8 cellular contexts compared by ENCODE assay signal in genomic region chr5:167049043-167049663, GRCh38.
DNase-seq lines count a peak whose midpoint lies in the region; ATAC-seq and TF ChIP-seq lines count a peak whose summit lies in the region.

No MANE protein-coding gene starts in this region.

- intact Hi-C loops in thyroid gland (cut with DNase I), result loop anchor here (5.0 kb wide), 1 partner anchor 87 kb away; no protein-coding TSS in a partner anchor

- H4K20me1 ChIP-seq in Karpas-422 (ENCODE audit: insufficient read depth, low read depth, low read length), result no peaks in the 10 kb centered on the region

- 28 to 36% methylated on average over 7 of the region's 7 CpGs for WGBS in thyroid gland, 2 donors

- no peak for TF ChIP-seq POLR2A in thyroid gland (IDR thresholded peaks at IDR 0.05)

- no peak overlapping the region for H2AFZ ChIP-seq in Karpas-422 (ENCODE audit: low read length)

- ATAC-seq in GM21367 (IDR thresholded peaks at IDR 0.05; ENCODE audit: unreplicated experiment) (peak; percentile 79), GM18498 (IDR thresholded peaks at IDR 0.05; ENCODE audit: unreplicated experiment) (no peak)

- H3K27ac ChIP-seq in Karpas-422 (ENCODE audit: low read length), result no peak overlapping the region
- no peak overlapping the region for H3K27ac ChIP-seq in thyroid gland

- H3K4me1 ChIP-seq in Karpas-422 (ENCODE audit: low read length), result no peaks in the 10 kb centered on the region
- peaks cover 0 to 3% of the 10 kb centered on the region in 2 donors for H3K4me1 ChIP-seq in thyroid gland

- no peaks in the 10 kb centered on the region for H3K9me3 ChIP-seq in Karpas-422 (ENCODE audit: low read length)
- no peaks in the 10 kb centered on the region for H3K9me3 ChIP-seq in thyroid gland

- DNase-seq in DMS153 treated with DMSO at 0.1 percent for 48 hours (lab: John Stamatoyannopoulos, UW; ENCODE audit: unreplicated experiment) (peak; percentile 28), Karpas-422 (peak; percentile 76), SKM-1 (lab: John Stamatoyannopoulos, UW; ENCODE audit: unreplicated experiment) (peak; percentile 19), globus pallidus (ENCODE audit: low spot score) (peak; percentile 51), thyroid gland (peak; percentile 53 to 56)
- DNase-seq in activated naive CD4-positive, alpha-beta T cell treated with anti-CD3 and anti-CD28 coated beads, Interleukin-2, amount 50 U/mL, for 16 hours, result no peak

- H3K9me2 ChIP-seq in Karpas-422 (replicated peaks; ENCODE audit: insufficient read depth, low read length), result no peaks in the 10 kb centered on the region

- no peaks in the 10 kb centered on the region for H3K36me3 ChIP-seq in Karpas-422 (ENCODE audit: insufficient read depth, low read length)
- no peaks in the 10 kb centered on the region for H3K36me3 ChIP-seq in thyroid gland

- H3K27me3 ChIP-seq in Karpas-422 (ENCODE audit: low read length) (no peaks in the 10 kb centered on the region), thyroid gland (no peaks in the 10 kb centered on the region)

- no peak overlapping the region for H3K9ac ChIP-seq in Karpas-422 (ENCODE audit: low read length)

- no peak overlapping the region for H3K4me2 ChIP-seq in Karpas-422 (ENCODE audit: low read depth, low read length, poor library complexity, severe bottlenecking)

- no peak overlapping the region for H3K4me3 ChIP-seq in Karpas-422 (ENCODE audit: low read length)
- H3K4me3 ChIP-seq in thyroid gland (replicated peaks in 1 of 3), result no peak overlapping the region

- peak; percentile 39 to 75 (median 62) for TF ChIP-seq CTCF in thyroid gland (IDR thresholded peaks at IDR 0.05)

- H3K79me2 ChIP-seq in Karpas-422 (ENCODE audit: low read length), result no peaks in the 10 kb centered on the region
